ENCODE assay signal across 9 cellular contexts in the genomic region with DNA sequence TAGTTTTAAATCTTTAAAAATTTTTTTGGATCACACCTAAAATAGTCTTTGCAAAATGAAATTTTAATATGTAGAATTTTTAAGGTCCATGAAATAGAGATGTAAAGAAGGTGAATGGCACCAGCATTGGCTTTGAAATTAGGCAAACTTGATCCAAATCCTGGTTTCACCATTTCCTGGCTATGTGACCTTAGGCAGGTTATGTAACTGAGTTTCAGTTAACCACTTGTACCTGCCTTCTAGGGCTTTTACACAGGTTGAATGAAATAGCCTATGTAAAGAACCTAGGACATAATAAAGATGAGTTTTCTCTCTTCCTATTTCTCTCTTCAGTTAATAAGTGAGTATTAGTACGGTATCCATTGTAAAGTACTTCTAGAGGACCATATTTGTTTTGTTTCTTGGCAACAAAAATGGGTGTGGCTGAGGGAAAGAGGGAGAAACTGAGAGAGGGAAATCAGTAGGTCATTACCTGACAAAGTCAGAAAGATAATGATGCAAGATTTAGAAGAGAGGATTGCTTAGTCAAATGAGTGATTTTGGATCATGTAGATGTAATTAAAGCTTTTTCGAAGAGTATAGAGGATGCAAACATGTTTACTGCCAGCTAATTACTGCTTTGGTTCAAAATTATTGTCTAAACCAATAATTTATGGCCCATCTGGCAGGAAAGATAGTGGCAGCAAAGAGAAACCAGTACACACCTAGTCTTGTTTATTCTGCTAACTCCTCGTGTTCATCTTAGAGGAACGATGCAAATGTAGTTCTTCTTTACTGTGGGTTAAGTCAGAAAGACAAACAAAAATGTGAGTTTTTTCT.
DNase-seq lines count a peak whose midpoint lies in the region; ATAC-seq and TF ChIP-seq lines count a peak whose summit lies in the region.
"Had no signal": no experiment of that assay in that cellular context is flagged by ENCODE, and none has a peak within 500 bp of the region (broad histone marks: within the 10 kb centered on the region; RNA-seq: fewer than 3 reads in every experiment).

No MANE protein-coding gene starts in this region.

- H3K9me3 Mint-ChIP-seq in activated T-cell treated with anti-CD3 and anti-CD28 coated beads, Interleukin-2, amount 50 U/mL, for 72 hours = no peaks in the 10 kb centered on the region

- TF ChIP-seq CTCF in tibial artery (IDR thresholded peaks at IDR 0.05) = no peak

- peak overlapping the region; percentile 38 to 75 for H3K27ac ChIP-seq in tibial artery
- H3K27ac ChIP-seq: adrenal gland had no signal

- no peak for TF ChIP-seq POLR2A in erythroblast (IDR thresholded peaks at IDR 0.05; ENCODE audit: low read length)

- H3K27ac Mint-ChIP-seq in activated T-cell treated with anti-CD3 and anti-CD28 coated beads, Interleukin-2, amount 50 U/mL, for 72 hours = peak overlapping the region; percentile 43

- H3K4me1 Mint-ChIP-seq in activated T-cell treated with anti-CD3 and anti-CD28 coated beads, Interleukin-2, amount 50 U/mL, for 72 hours (ENCODE audit: low read depth) = peaks cover 8% of the 10 kb centered on the region

- ATAC-seq in activated T-cell treated with anti-CD3 and anti-CD28 coated beads, Interleukin-2, amount 50 U/mL, for 72 hours (replicated peaks in 1 of 2) = no peak
- no peak for ATAC-seq in GM18909 (IDR thresholded peaks at IDR 0.05; ENCODE audit: poor library complexity, unreplicated experiment)

- H3K36me3 ChIP-seq in tibial artery = no peaks in the 10 kb centered on the region
- H3K36me3 ChIP-seq: adrenal gland had no signal

- no peaks in the 10 kb centered on the region for H3K27me3 Mint-ChIP-seq in activated T-cell treated with anti-CD3 and anti-CD28 coated beads, Interleukin-2, amount 50 U/mL, for 72 hours (ENCODE audit: low read depth)

- H3K9me3 ChIP-seq in tibial artery = no peaks in the 10 kb centered on the region
- H3K9me3 ChIP-seq: adrenal gland had no signal

- H3K36me3 Mint-ChIP-seq in activated T-cell treated with anti-CD3 and anti-CD28 coated beads, Interleukin-2, amount 50 U/mL, for 72 hours (ENCODE audit: insufficient read depth in 2 of 2) = no peaks in the 10 kb centered on the region

- intact Hi-C loops in tibial artery (cut with DNase I; ENCODE audit: low total_unique reads) = no loop called here

- H3K27me3 ChIP-seq in tibial artery = no peaks in the 10 kb centered on the region
- H3K27me3 ChIP-seq: adrenal gland had no signal

- in situ Hi-C loops in KBM-7 (cut with MboI; ENCODE audit: low pct_unique_long_range_greater_than_20kb, low sequenced_read_pairs) = no loop called here

- H3K4me1 ChIP-seq in tibial artery = peaks cover 0 to 100% (median 61%) of the 10 kb centered on the region in 4 donors

- H3K4me3 ChIP-seq in tibial artery = no peak overlapping the region
- H3K4me3 ChIP-seq: adrenal gland had no signal

- H3K4me3 Mint-ChIP-seq in activated T-cell treated with anti-CD3 and anti-CD28 coated beads, Interleukin-2, amount 50 U/mL, for 72 hours = no peak overlapping the region

- DNase-seq in activated T-cell treated with anti-CD3 and anti-CD28 coated beads, Interleukin-2, amount 50 U/mL, for 72 hours = no peak
- DNase-seq in activated T-cell treated with anti-CD3 and anti-CD28 coated beads for 4 hours = no peak
- DNase-seq in NCI-H69 (lab: John Stamatoyannopoulos, UW) = peak; percentile 91
- peak; percentile 25 to 31 for DNase-seq in erythroblast (lab: John Stamatoyannopoulos, UW)
- DNase-seq in tibial artery = no peak
- DNase-seq in KBM-7 = no peak
- DNase-seq in activated CD4-positive, alpha-beta T cell treated with anti-CD3 and anti-CD28 coated beads, Interleukin-2, amount 50 U/mL, for 1 hour = no peak
- DNase-seq: adrenal gland had no signal

Comparison
In these comparisons a context has a peak if more than half of its experiments do, and no peak if none do; other contexts are left out.
1. DNase-seq: peak in NCI-H69 (single experiment) and erythroblast (2 of 2); none in activated T-cell treated with anti-CD3 and anti-CD28 coated beads, Interleukin-2, amount 50 U/mL, for 72 hours (0 of 2), activated T-cell treated with anti-CD3 and anti-CD28 coated beads for 4 hours (single experiment), tibial artery (0 of 2), KBM-7 (single experiment) and activated CD4-positive, alpha-beta T cell treated with anti-CD3 and anti-CD28 coated beads, Interleukin-2, amount 50 U/mL, for 1 hour (single experiment).